Comparison of ENCODE assay signal across 13 cellular contexts in the genomic region with DNA sequence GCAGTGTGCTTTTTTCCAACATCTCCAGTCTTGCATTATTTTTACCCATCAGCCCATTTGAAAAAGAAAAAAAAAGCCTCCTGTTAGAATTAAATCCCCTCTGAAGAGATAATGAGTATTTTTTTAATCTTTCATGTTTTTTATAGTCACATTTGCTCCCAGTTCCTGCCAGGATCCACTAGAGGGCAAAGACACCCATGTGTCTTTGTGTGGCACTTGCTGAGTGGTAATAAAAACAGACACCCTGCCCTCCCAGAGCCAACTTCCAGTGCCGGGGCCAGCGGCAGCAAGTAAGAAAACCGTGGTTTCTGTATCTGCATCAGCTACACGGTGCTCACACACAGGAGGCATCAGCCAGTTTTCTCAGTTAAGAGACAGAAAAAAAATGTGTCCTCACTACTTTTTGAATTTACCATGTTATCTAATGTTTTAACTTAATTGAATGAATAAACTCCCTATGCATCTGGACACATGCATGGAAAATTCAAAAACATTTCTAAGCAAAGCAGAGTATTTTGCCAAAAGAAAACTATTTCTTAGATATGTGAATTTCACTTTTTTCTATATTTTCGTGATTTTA.
DNase-seq lines count a peak whose midpoint lies in the region; ATAC-seq, FAIRE-seq and TF ChIP-seq lines count a peak whose summit lies in the region.
"Had no signal": no experiment of that assay in that cellular context is flagged by ENCODE, and none has a peak within 500 bp of the region (broad histone marks: within the 10 kb centered on the region; RNA-seq: fewer than 3 reads in every experiment).

No MANE protein-coding gene starts in this region.

- ATAC-seq in pancreas: no peak
- ATAC-seq: gastrocnemius medialis had no signal

- TF ChIP-seq CTCF in VCaP (conservative IDR thresholded peaks at IDR 0.05) (peak; percentile 74), pancreas (IDR thresholded peaks at IDR 0.05) (no peak)

- no peaks in the 10 kb centered on the region for H3K27me3 ChIP-seq in pancreas
- H3K27me3 ChIP-seq: upper lobe of left lung had no signal

- H3K9me3 ChIP-seq in pancreas: no peaks in the 10 kb centered on the region
- H3K9me3 ChIP-seq: gastrocnemius medialis, upper lobe of left lung had no signal

- no peak overlapping the region for H3K4me3 ChIP-seq in pancreas
- H3K4me3 ChIP-seq: gastrocnemius medialis, upper lobe of left lung had no signal

- FAIRE-seq in pancreas (lab: Jason Lieb, UNC): no peak

- no peak overlapping the region for H3K27ac ChIP-seq in VCaP
- H3K27ac ChIP-seq in caudate nucleus (ENCODE audit: low read depth, low read length): no peak overlapping the region
- no peak overlapping the region for H3K27ac ChIP-seq in pancreas
- H3K27ac ChIP-seq: gastrocnemius medialis, upper lobe of left lung had no signal

- peak; percentile 28 for DNase-seq in Ammon's horn (ENCODE audit: low spot score)
- peak; percentile 61 for DNase-seq in HT-29 (ENCODE audit: low spot score)
- peak; percentile 29 for DNase-seq in left kidney (ENCODE audit: low read depth, low spot score)
- DNase-seq in caudate nucleus (lab: John Stamatoyannopoulos, UW): no peak
- no peak for DNase-seq in MV-4-11 (lab: John Stamatoyannopoulos, UW)
- DNase-seq in pancreas: no peak
- no peak for DNase-seq in anterior cingulate cortex (lab: John Stamatoyannopoulos, UW)
- DNase-seq: activated CD4-positive, alpha-beta T cell treated with anti-CD3 and anti-CD28 coated beads, Interleukin-2, amount 10 ng/mL, durations not matched to agents 7 days and 5 days; DMS79 treated with DMSO at 0.1 percent for 48 hours; gastrocnemius medialis; KG1; upper lobe of left lung had no signal

- no peaks in the 10 kb centered on the region for H3K4me1 ChIP-seq in pancreas
- H3K4me1 ChIP-seq: gastrocnemius medialis, upper lobe of left lung had no signal

- no peaks in the 10 kb centered on the region for H3K36me3 ChIP-seq in pancreas
- H3K36me3 ChIP-seq: gastrocnemius medialis, upper lobe of left lung had no signal

- intact Hi-C loops in pancreas (cut with DNase I): no loop called here

- WGBS in pancreas, 2 donors: 31 to 35% methylated on average over 5 of the region's 5 CpGs

Comparison
In these comparisons a context has a peak if more than half of its experiments do, and no peak if none do; other contexts are left out.
1. DNase-seq: peak in Ammon's horn (single experiment), HT-29 (single experiment) and left kidney (single experiment); none in caudate nucleus (0 of 61), MV-4-11 (single experiment), pancreas (0 of 6) and anterior cingulate cortex (0 of 58).